In the genomic region with DNA sequence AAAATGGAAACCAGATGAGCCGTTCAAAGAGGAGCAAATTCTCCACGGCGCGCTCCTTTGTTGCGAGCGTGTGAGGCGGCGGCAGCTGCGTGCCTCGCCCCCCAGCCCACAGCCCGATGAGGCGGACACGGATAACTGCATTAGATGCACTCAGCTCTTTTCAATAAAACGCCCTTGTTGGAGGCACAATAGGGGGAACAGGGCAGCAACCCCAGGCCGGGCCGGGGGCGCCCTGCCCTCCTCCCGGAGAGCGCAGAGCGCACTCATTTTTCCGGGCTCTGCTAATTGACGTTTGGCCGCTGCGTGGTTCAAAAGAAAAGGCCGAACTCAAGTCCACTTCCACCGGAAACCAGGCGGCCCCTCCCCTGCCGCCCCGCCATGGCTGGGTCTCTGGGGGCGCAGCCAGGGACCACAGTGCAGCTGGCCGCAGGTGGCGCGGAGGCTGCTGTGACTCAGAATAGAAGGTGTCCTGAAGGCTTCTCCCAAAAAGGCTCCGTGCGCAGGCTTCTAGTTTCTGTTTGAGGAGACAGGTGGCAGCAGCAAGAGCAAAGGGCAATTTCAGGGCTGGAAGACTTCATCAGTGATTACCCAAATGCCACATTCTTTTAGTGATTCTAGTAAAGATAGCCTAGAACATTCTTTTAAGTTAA, we compare ENCODE assay signal across 1 cellular context.
TF ChIP-seq lines count a peak whose summit lies in the region.

No MANE protein-coding gene starts in this region.

TF ChIP-seq in HepG2, 621 proteins besides CTCF, POLR2A, EP300 and RAD21 (continued from another document and continues in another):
- TF ChIP-seq, protein P1, sequence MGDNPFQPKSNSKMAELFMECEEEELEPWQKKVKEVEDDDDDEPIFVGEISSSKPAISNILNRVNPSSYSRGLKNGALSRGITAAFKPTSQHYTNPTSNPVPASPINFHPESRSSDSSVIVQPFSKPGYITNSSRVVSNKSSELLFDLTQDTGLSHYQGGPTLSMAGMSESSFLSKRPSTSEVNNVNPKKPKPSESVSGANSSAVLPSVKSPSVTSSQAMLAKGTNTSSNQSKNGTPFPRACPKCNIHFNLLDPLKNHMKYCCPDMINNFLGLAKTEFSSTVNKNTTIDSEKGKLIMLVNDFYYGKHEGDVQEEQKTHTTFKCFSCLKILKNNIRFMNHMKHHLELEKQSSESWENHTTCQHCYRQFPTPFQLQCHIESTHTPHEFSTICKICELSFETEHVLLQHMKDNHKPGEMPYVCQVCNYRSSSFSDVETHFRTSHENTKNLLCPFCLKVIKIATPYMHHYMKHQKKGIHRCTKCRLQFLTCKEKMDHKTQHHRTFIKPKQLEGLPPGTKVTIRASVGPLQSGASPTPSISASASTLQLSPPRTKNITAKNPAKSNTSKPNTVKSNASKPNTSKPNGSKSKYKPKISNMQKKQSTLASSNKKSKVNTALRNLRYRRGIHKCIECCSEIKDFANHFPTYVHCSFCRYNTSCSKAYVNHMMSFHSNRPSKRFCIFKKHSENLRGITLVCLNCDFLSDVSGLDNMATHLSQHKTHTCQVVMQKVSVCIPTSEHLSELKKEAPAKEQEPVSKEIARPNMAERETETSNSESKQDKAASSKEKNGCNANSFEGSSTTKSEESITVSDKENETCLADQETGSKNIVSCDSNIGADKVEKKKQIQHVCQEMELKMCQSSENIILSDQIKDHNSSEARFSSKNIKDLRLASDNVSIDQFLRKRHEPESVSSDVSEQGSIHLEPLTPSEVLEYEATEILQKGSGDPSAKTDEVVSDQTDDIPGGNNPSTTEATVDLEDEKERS (CRISPR knock-in tag; IDR thresholded peaks at IDR 0.05), result peak; percentile 96
- TF ChIP-seq SKI (IDR thresholded peaks at IDR 0.05; ENCODE audit: partially characterized antibody) (peak; percentile 20), ZBTB33 (CRISPR knock-in tag; IDR thresholded peaks at IDR 0.05) (no peak), SETDB1 (CRISPR knock-in tag; IDR thresholded peaks at IDR 0.05; ENCODE audit: borderline replicate concordance) (no peak), ZNF274 (CRISPR knock-in tag; IDR thresholded peaks at IDR 0.05) (0 out of 2 replicates have a peak, but pooled peaks have one; percentile 43), ISL2 (CRISPR knock-in tag; IDR thresholded peaks at IDR 0.05) (peak; percentile 62), FOXP4 (CRISPR knock-in tag; IDR thresholded peaks at IDR 0.05) (no peak; the same call in 1 of the 2 replicates), ZNF20 (CRISPR knock-in tag; IDR thresholded peaks at IDR 0.05) (no peak), CBFB (CRISPR knock-in tag; IDR thresholded peaks at IDR 0.05) (0 out of 2 replicates have a peak, but pooled peaks have one; percentile 26), ADNP (CRISPR knock-in tag; IDR thresholded peaks at IDR 0.05) (no peak), SMARCC2 (IDR thresholded peaks at IDR 0.05) (no peak), ZMAT3 (CRISPR knock-in tag; conservative IDR thresholded peaks at IDR 0.05) (peak; percentile 76), SP2 (CRISPR knock-in tag; IDR thresholded peaks at IDR 0.05) (no peak), ZIK1 (CRISPR knock-in tag; IDR thresholded peaks at IDR 0.05; ENCODE audit: borderline replicate concordance, low read depth) (peak; percentile 85; the same call in 1 of the 2 replicates), ZNF333 (CRISPR knock-in tag; IDR thresholded peaks at IDR 0.05; ENCODE audit: borderline replicate concordance) (peak; percentile 37; the same call in 1 of the 2 replicates), NR2F2 (IDR thresholded peaks at IDR 0.05; ENCODE audit: borderline replicate concordance, low read depth) (peak; percentile 19; the same call in 1 of the 2 replicates), PRDM4 (CRISPR knock-in tag; IDR thresholded peaks at IDR 0.05; ENCODE audit: borderline replicate concordance) (no peak), MTERF4 (CRISPR knock-in tag; IDR thresholded peaks at IDR 0.05) (0 out of 2 replicates have a peak, but pooled peaks have one; percentile 34), ZBTB7B (CRISPR knock-in tag; IDR thresholded peaks at IDR 0.05) (peak; percentile 97), MIER2 (CRISPR knock-in tag; IDR thresholded peaks at IDR 0.05) (no peak), ZNF326 (CRISPR knock-in tag; IDR thresholded peaks at IDR 0.05; ENCODE audit: borderline replicate concordance) (no peak), ZNF660 (CRISPR knock-in tag; IDR thresholded peaks at IDR 0.05; ENCODE audit: borderline replicate concordance, low read depth) (no peak), SP4 (CRISPR knock-in tag; IDR thresholded peaks at IDR 0.05) (peak; percentile 54; the same call in 1 of the 2 replicates), NFRKB (IDR thresholded peaks at IDR 0.05) (no peak)
- TF ChIP-seq, protein P2, sequence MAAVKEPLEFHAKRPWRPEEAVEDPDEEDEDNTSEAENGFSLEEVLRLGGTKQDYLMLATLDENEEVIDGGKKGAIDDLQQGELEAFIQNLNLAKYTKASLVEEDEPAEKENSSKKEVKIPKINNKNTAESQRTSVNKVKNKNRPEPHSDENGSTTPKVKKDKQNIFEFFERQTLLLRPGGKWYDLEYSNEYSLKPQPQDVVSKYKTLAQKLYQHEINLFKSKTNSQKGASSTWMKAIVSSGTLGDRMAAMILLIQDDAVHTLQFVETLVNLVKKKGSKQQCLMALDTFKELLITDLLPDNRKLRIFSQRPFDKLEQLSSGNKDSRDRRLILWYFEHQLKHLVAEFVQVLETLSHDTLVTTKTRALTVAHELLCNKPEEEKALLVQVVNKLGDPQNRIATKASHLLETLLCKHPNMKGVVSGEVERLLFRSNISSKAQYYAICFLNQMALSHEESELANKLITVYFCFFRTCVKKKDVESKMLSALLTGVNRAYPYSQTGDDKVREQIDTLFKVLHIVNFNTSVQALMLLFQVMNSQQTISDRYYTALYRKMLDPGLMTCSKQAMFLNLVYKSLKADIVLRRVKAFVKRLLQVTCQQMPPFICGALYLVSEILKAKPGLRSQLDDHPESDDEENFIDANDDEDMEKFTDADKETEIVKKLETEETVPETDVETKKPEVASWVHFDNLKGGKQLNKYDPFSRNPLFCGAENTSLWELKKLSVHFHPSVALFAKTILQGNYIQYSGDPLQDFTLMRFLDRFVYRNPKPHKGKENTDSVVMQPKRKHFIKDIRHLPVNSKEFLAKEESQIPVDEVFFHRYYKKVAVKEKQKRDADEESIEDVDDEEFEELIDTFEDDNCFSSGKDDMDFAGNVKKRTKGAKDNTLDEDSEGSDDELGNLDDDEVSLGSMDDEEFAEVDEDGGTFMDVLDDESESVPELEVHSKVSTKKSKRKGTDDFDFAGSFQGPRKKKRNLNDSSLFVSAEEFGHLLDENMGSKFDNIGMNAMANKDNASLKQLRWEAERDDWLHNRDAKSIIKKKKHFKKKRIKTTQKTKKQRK (IDR thresholded peaks at IDR 0.05; ENCODE audit: low read length), result no peak
- TF ChIP-seq, protein P3, sequence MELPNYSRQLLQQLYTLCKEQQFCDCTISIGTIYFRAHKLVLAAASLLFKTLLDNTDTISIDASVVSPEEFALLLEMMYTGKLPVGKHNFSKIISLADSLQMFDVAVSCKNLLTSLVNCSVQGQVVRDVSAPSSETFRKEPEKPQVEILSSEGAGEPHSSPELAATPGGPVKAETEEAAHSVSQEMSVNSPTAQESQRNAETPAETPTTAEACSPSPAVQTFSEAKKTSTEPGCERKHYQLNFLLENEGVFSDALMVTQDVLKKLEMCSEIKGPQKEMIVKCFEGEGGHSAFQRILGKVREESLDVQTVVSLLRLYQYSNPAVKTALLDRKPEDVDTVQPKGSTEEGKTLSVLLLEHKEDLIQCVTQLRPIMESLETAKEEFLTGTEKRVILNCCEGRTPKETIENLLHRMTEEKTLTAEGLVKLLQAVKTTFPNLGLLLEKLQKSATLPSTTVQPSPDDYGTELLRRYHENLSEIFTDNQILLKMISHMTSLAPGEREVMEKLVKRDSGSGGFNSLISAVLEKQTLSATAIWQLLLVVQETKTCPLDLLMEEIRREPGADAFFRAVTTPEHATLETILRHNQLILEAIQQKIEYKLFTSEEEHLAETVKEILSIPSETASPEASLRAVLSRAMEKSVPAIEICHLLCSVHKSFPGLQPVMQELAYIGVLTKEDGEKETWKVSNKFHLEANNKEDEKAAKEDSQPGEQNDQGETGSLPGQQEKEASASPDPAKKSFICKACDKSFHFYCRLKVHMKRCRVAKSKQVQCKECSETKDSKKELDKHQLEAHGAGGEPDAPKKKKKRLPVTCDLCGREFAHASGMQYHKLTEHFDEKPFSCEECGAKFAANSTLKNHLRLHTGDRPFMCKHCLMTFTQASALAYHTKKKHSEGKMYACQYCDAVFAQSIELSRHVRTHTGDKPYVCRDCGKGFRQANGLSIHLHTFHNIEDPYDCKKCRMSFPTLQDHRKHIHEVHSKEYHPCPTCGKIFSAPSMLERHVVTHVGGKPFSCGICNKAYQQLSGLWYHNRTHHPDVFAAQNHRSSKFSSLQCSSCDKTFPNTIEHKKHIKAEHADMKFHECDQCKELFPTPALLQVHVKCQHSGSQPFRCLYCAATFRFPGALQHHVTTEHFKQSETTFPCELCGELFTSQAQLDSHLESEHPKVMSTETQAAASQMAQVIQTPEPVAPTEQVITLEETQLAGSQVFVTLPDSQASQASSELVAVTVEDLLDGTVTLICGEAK (IDR thresholded peaks at IDR 0.05), result no peak
- TF ChIP-seq, protein P3 (CRISPR knock-in tag; IDR thresholded peaks at IDR 0.05), result no peak
